ENCODE assay signal across 24 cellular contexts in the genomic region with DNA sequence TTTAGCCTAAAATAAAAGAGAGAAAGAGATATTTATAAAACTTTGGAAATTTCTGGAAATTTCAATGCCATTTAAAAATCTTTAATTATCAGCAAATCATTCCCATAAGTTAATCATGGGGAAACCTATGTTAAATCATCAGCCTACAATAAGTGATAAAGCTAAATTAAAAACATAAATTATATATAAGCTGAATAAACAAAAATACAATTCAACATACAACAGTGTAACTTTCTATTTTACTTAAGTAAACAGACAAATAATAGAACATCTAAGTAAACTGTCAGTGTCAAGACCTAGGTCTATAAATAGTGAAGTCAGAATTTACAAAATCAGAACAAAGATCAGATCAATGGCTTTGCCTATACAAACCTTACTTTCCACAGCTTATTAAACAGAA.
"Had no signal": no experiment of that assay in that cellular context is flagged by ENCODE, and none has a peak within 500 bp of the region (broad histone marks: within the 10 kb centered on the region; RNA-seq: fewer than 3 reads in every experiment).

No MANE protein-coding gene starts in this region.

- H3K4me3 Mint-ChIP-seq: activated T-cell treated with anti-CD3 and anti-CD28 coated beads, Interleukin-2, amount 50 U/mL, for 24 hours; nephron; T-helper 2 cell treated with Interferon-gamma antibody and Interleukin-4, amounts not matched to agents 5 μg/mL and 100 μg/mL, for 36 hours had no signal

- DNase-seq: activated CD4-positive, alpha-beta T cell treated with anti-CD3 and anti-CD28 coated beads for 48 hours; activated CD4-positive, alpha-beta T cell treated with anti-CD3 and anti-CD28 coated beads, Interleukin-2, amount 50 U/mL, for 48 hours; activated CD8-positive, alpha-beta memory T cell treated with anti-CD3 and anti-CD28 coated beads for 24 hours; activated CD8-positive, alpha-beta memory T cell treated with anti-CD3 and anti-CD28 coated beads, Interleukin-2, amount 50 U/mL, for 48 hours; activated T-cell treated with anti-CD3 and anti-CD28 coated beads, Interleukin-2, amount 50 U/mL, for 24 hours; central memory CD4-positive, alpha-beta T cell; foreskin fibroblast; heart left ventricle; left ventricle myocardium inferior; mucosa of descending colon; posterior cingulate gyrus; right cardiac atrium; stimulated activated CD4-positive, alpha-beta T cell treated with anti-CD3 and anti-CD28 coated beads, Interleukin-15, amount 100 ng/mL, for 24 hours; stimulated activated CD4-positive, alpha-beta T cell treated with anti-CD3 and anti-CD28 coated beads, Interleukin-2, amount 100 ng/mL, for 24 hours; stimulated activated naive CD4-positive, alpha-beta T cell treated with Interleukin-2 at 50 U/mL for 16 hours had no signal

- H3K9me3 Mint-ChIP-seq: activated naive CD4-positive, alpha-beta T cell treated with anti-CD3 and anti-CD28 coated beads, Interleukin-2, amount 50 U/mL, for 72 hours; activated T-cell treated with anti-CD3 and anti-CD28 coated beads, Interleukin-2, amount 50 U/mL, for 24 hours; nephron; T-helper 2 cell treated with Interferon-gamma antibody and Interleukin-4, amounts not matched to agents 5 μg/mL and 100 μg/mL, for 36 hours had no signal

- H3K9me3 ChIP-seq: breast epithelium, heart left ventricle, left ventricle myocardium inferior, mucosa of descending colon, tibial nerve had no signal

- H3K27ac ChIP-seq: breast epithelium, heart left ventricle, left ventricle myocardium inferior, tibial nerve, VCaP had no signal

- H3K4me3 ChIP-seq: breast epithelium, heart left ventricle, left ventricle myocardium inferior, lung, mucosa of descending colon, tibial nerve had no signal

- ATAC-seq: activated CD4-positive, CD25-positive, alpha-beta regulatory T cell treated with anti-CD3 and anti-CD28 coated beads, Interleukin-2, amount 50 U/mL, for 24 hours; activated naive CD4-positive, alpha-beta T cell treated with anti-CD3 and anti-CD28 coated beads, Interleukin-2, amount 50 U/mL, for 72 hours; esophagus mucosa; heart left ventricle; mucosa of descending colon; right cardiac atrium had no signal

- H3K27me3 ChIP-seq: breast epithelium, heart left ventricle, tibial nerve had no signal

- H3K36me3 ChIP-seq: breast epithelium had no signal

- H3K4me1 ChIP-seq: breast epithelium, heart left ventricle had no signal

- H3K27me3 Mint-ChIP-seq: activated T-cell treated with anti-CD3 and anti-CD28 coated beads, Interleukin-2, amount 50 U/mL, for 24 hours had no signal

- H3K4me1 Mint-ChIP-seq: nephron had no signal

- H3K27ac Mint-ChIP-seq: activated T-cell treated with anti-CD3 and anti-CD28 coated beads, Interleukin-2, amount 50 U/mL, for 24 hours; nephron; T-helper 2 cell treated with Interferon-gamma antibody and Interleukin-4, amounts not matched to agents 5 μg/mL and 100 μg/mL, for 36 hours had no signal
